In the genomic region with DNA sequence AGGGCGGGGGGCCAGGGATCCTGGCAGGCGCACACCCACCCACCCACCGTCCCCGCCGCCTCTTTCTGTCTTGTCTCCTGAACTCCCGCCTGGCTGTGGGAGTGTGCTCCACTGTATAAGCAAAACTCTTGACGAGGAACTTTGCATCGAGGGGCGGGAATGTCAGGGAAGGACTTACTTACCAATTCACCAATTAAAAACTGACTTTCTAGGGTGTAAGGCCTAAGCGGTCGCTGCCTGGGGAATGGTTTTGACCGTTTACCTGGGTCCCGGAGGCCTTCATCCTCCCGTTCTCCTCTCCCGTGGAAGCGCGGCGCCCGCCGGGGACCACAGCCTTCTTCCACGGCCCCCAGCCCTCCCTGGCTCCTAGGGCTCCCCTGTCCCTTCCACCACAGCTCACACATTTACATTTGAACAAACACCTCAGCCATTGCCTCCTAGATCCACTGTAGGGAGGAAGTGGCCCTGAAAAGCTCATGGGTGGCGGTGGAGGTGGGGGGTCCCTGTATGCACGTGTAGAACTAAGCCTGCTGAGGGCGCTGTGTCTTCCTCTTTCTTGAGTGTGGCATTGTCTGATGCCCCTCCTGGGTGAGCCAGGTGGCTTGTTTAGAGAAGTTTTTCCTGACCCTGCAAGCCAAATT, we compare ENCODE assay signal across 11 cellular contexts. TPM values are rescaled to one million over a fixed set of nuclear protein-coding genes. Genes with fewer than 3 reads are reported as not detected.
DNase-seq lines count a peak whose midpoint lies in the region; ATAC-seq and TF ChIP-seq lines count a peak whose summit lies in the region.
"Had no signal": no experiment of that assay in that cellular context is flagged by ENCODE, and none has a peak within 500 bp of the region (broad histone marks: within the 10 kb centered on the region; RNA-seq: fewer than 3 reads in every experiment).

No MANE protein-coding gene starts in this region.

- H3K27me3 ChIP-seq in right atrium auricular region (no peaks in the 10 kb centered on the region), uterus (no peaks in the 10 kb centered on the region), HAP-1 (ENCODE audit: low read depth) (peaks cover 18% of the 10 kb centered on the region)

- H3K9me3 ChIP-seq in right atrium auricular region (no peaks in the 10 kb centered on the region), uterus (no peaks in the 10 kb centered on the region), HAP-1 (no peaks in the 10 kb centered on the region)

- intact Hi-C loops in left ventricle myocardium superior (cut with micrococcal nuclease): loop anchor here (10.0 kb wide), 1 partner anchor 118 kb away; no protein-coding TSS in a partner anchor
- intact Hi-C loops in uterus (cut with DNase I; ENCODE audit: low total_unique reads): no loop called here

- peaks cover 81% of the 10 kb centered on the region for H3K4me1 Mint-ChIP-seq in brain
- H3K4me1 Mint-ChIP-seq in memory B cell: peaks cover 11% of the 10 kb centered on the region
- peaks cover 1% of the 10 kb centered on the region for H3K4me1 Mint-ChIP-seq in T-helper 2 cell treated with Interferon-gamma antibody and Interleukin-4, amounts not matched to agents 5 μg/mL and 100 μg/mL, for 36 hours (ENCODE audit: low read depth)

- no peaks in the 10 kb centered on the region for H3K36me3 ChIP-seq in right atrium auricular region
- no peaks in the 10 kb centered on the region for H3K36me3 ChIP-seq in uterus
- no peaks in the 10 kb centered on the region for H3K36me3 ChIP-seq in HAP-1 (replicated peaks)

- in situ Hi-C loops in HAP-1 (cut with MboI; ENCODE audit: low sequenced_read_pairs): no loop called here

- H3K4me3 ChIP-seq in right atrium auricular region: peak overlapping the region in 1 of 2 donors; percentile 41
- H3K4me3 ChIP-seq in uterus: peak overlapping the region; percentile 14 to 31
- H3K4me3 ChIP-seq in HAP-1: no peak overlapping the region

- H3K36me3 Mint-ChIP-seq in brain (no peaks in the 10 kb centered on the region), memory B cell (no peaks in the 10 kb centered on the region)
- no peaks in the 10 kb centered on the region for H3K36me3 Mint-ChIP-seq in T-helper 2 cell treated with Interferon-gamma antibody and Interleukin-4, amounts not matched to agents 5 μg/mL and 100 μg/mL, for 36 hours (ENCODE audit: low read depth)

- H3K4me3 Mint-ChIP-seq in brain (peak overlapping the region in 2 of 5 experiments; percentile 42 to 56), memory B cell (no peak overlapping the region)
- no peak overlapping the region for H3K4me3 Mint-ChIP-seq in T-helper 2 cell treated with Interferon-gamma antibody and Interleukin-4, amounts not matched to agents 5 μg/mL and 100 μg/mL, for 36 hours

- H3K27ac ChIP-seq in right atrium auricular region (peak overlapping the region; percentile 88 to 92), uterus (peak overlapping the region; percentile 89 to 94)
- H3K27ac ChIP-seq: KMS-11 had no signal

- TF ChIP-seq CTCF in right atrium auricular region (IDR thresholded peaks at IDR 0.05) (no peak), brain (conservative IDR thresholded peaks at IDR 0.05) (no peak), uterus (IDR thresholded peaks at IDR 0.05) (no peak)

- ATAC-seq in left ventricle myocardium superior (no peak), memory B cell (ENCODE audit: low read depth) (peak; percentile 64)

- H3K27me3 Mint-ChIP-seq in brain (peaks cover 3% of the 10 kb centered on the region), memory B cell (peaks cover 45% of the 10 kb centered on the region)
- peaks cover 74% of the 10 kb centered on the region for H3K27me3 Mint-ChIP-seq in T-helper 2 cell treated with Interferon-gamma antibody and Interleukin-4, amounts not matched to agents 5 μg/mL and 100 μg/mL, for 36 hours (ENCODE audit: low read depth)

- no peaks in the 10 kb centered on the region for H3K9me3 Mint-ChIP-seq in brain
- H3K9me3 Mint-ChIP-seq in memory B cell: no peaks in the 10 kb centered on the region
- H3K9me3 Mint-ChIP-seq in T-helper 2 cell treated with Interferon-gamma antibody and Interleukin-4, amounts not matched to agents 5 μg/mL and 100 μg/mL, for 36 hours: no peaks in the 10 kb centered on the region

- DNase-seq in right atrium auricular region (ENCODE audit: low spot score): no peak
- DNase-seq in left ventricle myocardium superior: no peak
- no peak for DNase-seq in memory B cell (ENCODE audit: low spot score in 2 of 2)
- peak in 1 of 2 donors; percentile 49 for DNase-seq in uterus
- no peak for DNase-seq in CD1c-positive myeloid dendritic cell (ENCODE audit: extremely low spot score)
- DNase-seq in HAP-1 (ENCODE audit: low spot score in 2 of 2): no peak
- DNase-seq in T-helper 2 cell treated with Interferon-gamma antibody and Interleukin-4, amounts not matched to agents 5 μg/mL and 100 μg/mL, for 36 hours (ENCODE audit: low spot score): no peak
- DNase-seq: NCI-H446 treated with DMSO at 0.1 percent for 48 hours, T-helper 1 cell had no signal

- peak overlapping the region in 3 of 5 experiments; percentile 46 to 56 (median 49) for H3K27ac Mint-ChIP-seq in brain
- H3K27ac Mint-ChIP-seq in memory B cell: no peak overlapping the region
- H3K27ac Mint-ChIP-seq in T-helper 2 cell treated with Interferon-gamma antibody and Interleukin-4, amounts not matched to agents 5 μg/mL and 100 μg/mL, for 36 hours: no peak overlapping the region

- H3K4me1 ChIP-seq in right atrium auricular region: peaks cover 0 to 58% of the 10 kb centered on the region in 2 donors
- H3K4me1 ChIP-seq in uterus: peaks cover 7 to 13% of the 10 kb centered on the region in 2 donors
- H3K4me1 ChIP-seq in HAP-1: peaks cover 7% of the 10 kb centered on the region

- no peak for TF ChIP-seq POLR2A in uterus (IDR thresholded peaks at IDR 0.05)

RNA-seq across cellular contexts. Expression of a gene that starts 8.9 kb away (rescaled TPM):
- total RNA-seq in right atrium auricular region (not detected), left ventricle myocardium superior (not detected), uterus (under 1 TPM in 2 of 4 donors, not detected in 2; 0.21 to 0.30 TPM)
- polyA plus RNA-seq in brain (ENCODE audit: insufficient read depth, low read depth, low replicate concordance): 1.2 TPM

RNA-seq across cellular contexts. Expression of a gene that starts 20.5 kb away (rescaled TPM):
- 100 to 1,000 TPM; 206 to 228 TPM for total RNA-seq in right atrium auricular region
- total RNA-seq in left ventricle myocardium superior: 93.1 TPM
- polyA plus RNA-seq in brain (ENCODE audit: insufficient read depth, low read depth, low replicate concordance): 41.6 TPM
- 100 to 1,000 TPM in 1 of 4 donors, 10 to 100 TPM in 3; 16.5 to 194 (median 42.5) TPM for total RNA-seq in uterus

RNA-seq across cellular contexts. Expression of a gene that starts 20.7 kb away (rescaled TPM):
- total RNA-seq in right atrium auricular region: 1 to 10 TPM; 1.8 to 4.3 TPM
- 1.7 TPM for total RNA-seq in left ventricle myocardium superior
- polyA plus RNA-seq in brain (ENCODE audit: insufficient read depth, low read depth, low replicate concordance): 23.1 TPM
- total RNA-seq in uterus: 1 to 10 TPM in 2 of 4 donors, under 1 TPM in 1, not detected in 1; 0.77 to 5.3 (median 5.1) TPM

RNA-seq across cellular contexts. Expression of a gene that starts 24.5 kb away (rescaled TPM):
- total RNA-seq in right atrium auricular region: 10 to 100 TPM; 21.6 to 23.3 TPM
- total RNA-seq in left ventricle myocardium superior: 21.6 TPM
- 22.0 TPM for polyA plus RNA-seq in brain (ENCODE audit: insufficient read depth, low read depth, low replicate concordance)
- 10 to 100 TPM; 14.1 to 39.5 (median 27.6) TPM for total RNA-seq in uterus

RNA-seq across cellular contexts. Expression of a gene that starts 48.2 kb away (rescaled TPM):
- 100 to 1,000 TPM; 150 to 157 TPM for total RNA-seq in right atrium auricular region
- total RNA-seq in left ventricle myocardium superior: 190 TPM
- 91.4 TPM for polyA plus RNA-seq in brain (ENCODE audit: insufficient read depth, low read depth, low replicate concordance)
- total RNA-seq in uterus: 100 to 1,000 TPM in 2 of 4 donors, 10 to 100 TPM in 2; 53.2 to 146 (median 113) TPM

Comparison
In these comparisons a context has a peak if more than half of its experiments do, and no peak if none do; other contexts are left out.
1. H3K27ac Mint-ChIP-seq: peak in brain (3 of 5); none in memory B cell (single experiment) and T-helper 2 cell treated with Interferon-gamma antibody and Interleukin-4, amounts not matched to agents 5 μg/mL and 100 μg/mL, for 36 hours (single experiment).